In the genomic region with DNA sequence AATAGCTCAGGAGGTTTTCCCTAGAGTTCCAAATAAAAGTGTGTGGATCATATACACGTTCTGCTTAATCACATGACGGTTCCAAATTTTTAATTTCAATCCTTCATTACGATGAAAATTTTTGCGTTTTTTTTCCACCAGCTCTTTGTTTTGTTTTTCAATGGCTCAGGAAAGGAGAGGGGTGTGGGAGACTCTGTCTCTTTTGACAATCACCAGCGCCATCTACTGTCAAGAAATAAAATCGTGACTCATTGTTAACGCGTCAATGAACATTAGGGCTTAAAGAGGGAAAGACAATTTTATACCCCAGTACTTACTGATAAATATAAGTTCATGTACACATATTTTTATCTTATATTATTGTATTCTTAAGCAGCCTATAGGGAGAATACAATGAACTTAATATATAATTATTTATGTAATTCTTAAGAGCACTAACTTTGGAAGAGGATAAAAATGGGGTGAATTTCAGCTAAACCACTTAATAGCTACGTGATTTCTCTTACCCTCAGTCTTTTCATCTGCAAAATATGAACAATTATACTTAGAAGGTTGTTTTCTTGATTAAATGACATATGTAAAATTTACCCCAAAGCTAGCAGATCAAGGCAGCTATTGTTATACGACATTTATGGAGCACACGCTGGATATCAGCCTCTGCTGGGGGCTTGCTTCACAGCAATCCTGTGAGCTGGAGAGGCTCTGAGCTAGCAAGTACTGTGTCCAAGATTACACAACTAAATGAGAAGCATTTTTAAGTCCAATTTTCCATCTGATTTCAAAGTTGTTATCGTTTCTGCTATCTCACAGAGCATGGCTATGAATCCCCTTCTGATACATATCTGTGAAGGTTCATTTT, we compare ENCODE assay signal across 7 cellular contexts. TPM values are rescaled to one million over a fixed set of nuclear protein-coding genes. Genes with fewer than 3 reads are reported as not detected.
DNase-seq lines count a peak whose midpoint lies in the region; ATAC-seq and TF ChIP-seq lines count a peak whose summit lies in the region.

No MANE protein-coding gene starts in this region.

- H3K4me3 ChIP-seq in DOHH2 (ENCODE audit: low read length) (no peak overlapping the region), body of pancreas (no peak overlapping the region)

- H3K27ac ChIP-seq in DOHH2 (ENCODE audit: low read depth, low read length), result no peak overlapping the region
- H3K27ac ChIP-seq in body of pancreas, result no peak overlapping the region

- H4K20me1 ChIP-seq in DOHH2 (ENCODE audit: control insufficient read depth, insufficient read depth, low read depth, low read length), result no peaks in the 10 kb centered on the region; the same call in 1 of the 2 replicates

- WGBS in body of pancreas, 2 donors, result 23 to 26% methylated on average over 12 of the region's 12 CpGs

- ATAC-seq in HG03175 (IDR thresholded peaks at IDR 0.05; ENCODE audit: unreplicated experiment), result peak; percentile 31
- ATAC-seq in body of pancreas, result peak; percentile 78
- ATAC-seq in stimulated activated naive CD8-positive, alpha-beta T cell treated with anti-CD3 and anti-CD28 coated beads, Interleukin-15, Interleukin-2, amounts not matched to agents 100 U/mL and 50 U/mL, for 24 hours, result peak; percentile 54
- no peak for ATAC-seq in HG02973 (IDR thresholded peaks at IDR 0.05; ENCODE audit: unreplicated experiment)

- H3F3A ChIP-seq in DOHH2 (ENCODE audit: control insufficient read depth, insufficient read depth), result no peaks in the 10 kb centered on the region

- no peak overlapping the region for H3K27ac Mint-ChIP-seq in immature natural killer cell

- H3K4me1 ChIP-seq in DOHH2 (ENCODE audit: control insufficient read depth, low read length) (no peaks in the 10 kb centered on the region), body of pancreas (no peaks in the 10 kb centered on the region)

- peaks cover 5 to 13% (median 7%) of the 10 kb centered on the region in 3 donors for H3K27me3 Mint-ChIP-seq in immature natural killer cell (ENCODE audit: low read depth in 3 of 3)

- no peaks in the 10 kb centered on the region for H3K79me2 ChIP-seq in DOHH2 (ENCODE audit: control insufficient read depth, low read length)

- no peaks in the 10 kb centered on the region for H3K36me3 ChIP-seq in DOHH2 (ENCODE audit: control insufficient read depth, low read length)
- no peaks in the 10 kb centered on the region for H3K36me3 ChIP-seq in body of pancreas (replicated peaks in 1 of 2; ENCODE audit: insufficient read depth in 1 of 2, low read depth in 2 of 2)

- H3K36me3 Mint-ChIP-seq in immature natural killer cell, result no peaks in the 10 kb centered on the region

- H3K9me2 ChIP-seq in DOHH2 (replicated peaks; ENCODE audit: control insufficient read depth, low read length), result no peaks in the 10 kb centered on the region

- TF ChIP-seq POLR2A in body of pancreas (IDR thresholded peaks at IDR 0.05), result no peak

- DNase-seq in NCI-H748 treated with DMSO at 0.1 percent for 48 hours (lab: John Stamatoyannopoulos, UW), result peak; percentile 64
- DNase-seq in body of pancreas, result peak in 2 of 4 donors; percentile 28 to 35
- DNase-seq in immature natural killer cell, result peak; percentile 40 to 58 (median 46)
- DNase-seq in stimulated activated naive CD8-positive, alpha-beta T cell treated with anti-CD3 and anti-CD28 coated beads, Interleukin-15, Interleukin-2, amounts not matched to agents 100 U/mL and 50 U/mL, for 24 hours, result no peak

- intact Hi-C loops in body of pancreas (cut with DNase I), result no loop called here

- no peaks in the 10 kb centered on the region for H3K9me3 Mint-ChIP-seq in immature natural killer cell

- no peak overlapping the region for H3K4me3 Mint-ChIP-seq in immature natural killer cell

- H3K4me2 ChIP-seq in DOHH2 (ENCODE audit: low read length), result no peak overlapping the region

- no peaks in the 10 kb centered on the region for H3K4me1 Mint-ChIP-seq in immature natural killer cell

- H3K27me3 ChIP-seq in DOHH2 (ENCODE audit: control insufficient read depth, low read length) (peaks cover 40% of the 10 kb centered on the region), body of pancreas (peaks cover 0 to 5% of the 10 kb centered on the region in 2 donors)

- TF ChIP-seq CTCF in DOHH2 (IDR thresholded peaks at IDR 0.05; ENCODE audit: low read depth, low read length, poor library complexity, severe bottlenecking), result peak; percentile 63
- peak; percentile 35 to 82 (median 71) for TF ChIP-seq CTCF in body of pancreas (IDR thresholded peaks at IDR 0.05)

- H3K9me3 ChIP-seq in DOHH2 (ENCODE audit: control insufficient read depth, insufficient read depth, low read length) (no peaks in the 10 kb centered on the region), body of pancreas (no peaks in the 10 kb centered on the region)

RNA-seq across cellular contexts. Expression of a gene that starts 47.4 kb away (rescaled TPM):
- total RNA-seq in body of pancreas, result 10 to 100 TPM; 10.4 to 11.5 TPM
- polyA plus RNA-seq in immature natural killer cell, result 1 to 10 TPM; 4.4 to 7.7 (median 6.3) TPM
